ENCODE assay signal across 1 cellular context in the genomic region with DNA sequence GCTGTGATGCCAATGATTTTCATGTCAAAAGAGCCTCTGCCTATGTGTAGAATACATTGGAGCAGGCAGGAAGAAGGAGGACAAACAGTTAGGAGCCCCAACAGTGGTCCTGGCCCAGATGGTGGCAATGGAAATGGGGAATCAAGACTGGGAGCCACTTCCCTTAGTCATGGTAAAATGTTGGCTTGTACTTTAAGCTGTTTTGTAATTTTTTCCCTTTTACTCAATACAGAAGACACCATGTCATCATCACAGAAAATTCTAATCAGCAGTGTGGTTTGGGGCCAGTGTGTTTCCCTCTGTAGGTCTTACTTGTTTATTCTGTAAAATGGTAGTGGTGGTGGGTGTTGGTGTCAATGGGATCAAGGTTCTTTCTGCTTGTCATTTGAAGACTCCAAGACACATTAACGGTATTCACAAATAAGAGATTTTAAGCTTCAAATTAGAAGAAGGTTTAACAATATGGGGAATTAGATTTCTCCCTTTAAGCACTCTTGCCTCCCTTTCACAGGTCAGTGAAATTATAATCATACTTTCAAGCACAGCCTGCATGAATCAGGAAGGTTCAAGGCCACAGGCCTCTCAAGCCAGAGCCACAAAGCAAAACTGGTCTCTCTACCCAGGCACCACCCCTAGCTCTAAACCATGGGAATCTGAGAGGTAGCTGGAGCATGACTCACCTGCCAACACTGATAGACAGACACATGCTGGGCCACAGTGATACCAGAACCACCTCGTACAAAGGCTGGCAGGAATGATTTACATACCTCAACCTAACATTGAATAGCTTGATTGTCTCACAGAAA.
A peak's percentile ranks its signal among the peaks of the same experiment; 100 is the strongest.
TF ChIP-seq lines count a peak whose summit lies in the region.

No MANE protein-coding gene starts in this region.

TF ChIP-seq in K562, 482 proteins besides CTCF, POLR2A, EP300 and RAD21 (continued from another document and continues in another):
- no peak for TF ChIP-seq ZNF318 (IDR thresholded peaks at IDR 0.05; ENCODE audit: borderline replicate concordance in 1 of 2, low read depth in 1 of 2)
- TF ChIP-seq RBM34 (IDR thresholded peaks at IDR 0.05; ENCODE audit: borderline replicate concordance, insufficient read depth, low read length), result no peak
- peak; percentile 97 for TF ChIP-seq CBFA2T3 (IDR thresholded peaks at IDR 0.05)
- TF ChIP-seq ELK1 (CRISPR knock-in tag; IDR thresholded peaks at IDR 0.05), result no peak
- peak; percentile 46 for TF ChIP-seq CCNT2 (IDR thresholded peaks at IDR 0.05; ENCODE audit: borderline replicate concordance, extremely low read depth, insufficient read length, low read depth, low read length)
- no peak for TF ChIP-seq PRDM10 (IDR thresholded peaks at IDR 0.05; ENCODE audit: partially characterized antibody)
- TF ChIP-seq THRA (IDR thresholded peaks at IDR 0.05), result no peak
- TF ChIP-seq NFE2L1 (tag; IDR thresholded peaks at IDR 0.05; ENCODE audit: borderline replicate concordance, low read depth), result no peak
- TF ChIP-seq C11orf30 (IDR thresholded peaks at IDR 0.05; ENCODE audit: low read depth), result no peak
- no peak for TF ChIP-seq PPARD (CRISPR knock-in tag; IDR thresholded peaks at IDR 0.05)
- TF ChIP-seq ZBTB12 (CRISPR knock-in tag; IDR thresholded peaks at IDR 0.05), result no peak
- TF ChIP-seq, protein P1, sequence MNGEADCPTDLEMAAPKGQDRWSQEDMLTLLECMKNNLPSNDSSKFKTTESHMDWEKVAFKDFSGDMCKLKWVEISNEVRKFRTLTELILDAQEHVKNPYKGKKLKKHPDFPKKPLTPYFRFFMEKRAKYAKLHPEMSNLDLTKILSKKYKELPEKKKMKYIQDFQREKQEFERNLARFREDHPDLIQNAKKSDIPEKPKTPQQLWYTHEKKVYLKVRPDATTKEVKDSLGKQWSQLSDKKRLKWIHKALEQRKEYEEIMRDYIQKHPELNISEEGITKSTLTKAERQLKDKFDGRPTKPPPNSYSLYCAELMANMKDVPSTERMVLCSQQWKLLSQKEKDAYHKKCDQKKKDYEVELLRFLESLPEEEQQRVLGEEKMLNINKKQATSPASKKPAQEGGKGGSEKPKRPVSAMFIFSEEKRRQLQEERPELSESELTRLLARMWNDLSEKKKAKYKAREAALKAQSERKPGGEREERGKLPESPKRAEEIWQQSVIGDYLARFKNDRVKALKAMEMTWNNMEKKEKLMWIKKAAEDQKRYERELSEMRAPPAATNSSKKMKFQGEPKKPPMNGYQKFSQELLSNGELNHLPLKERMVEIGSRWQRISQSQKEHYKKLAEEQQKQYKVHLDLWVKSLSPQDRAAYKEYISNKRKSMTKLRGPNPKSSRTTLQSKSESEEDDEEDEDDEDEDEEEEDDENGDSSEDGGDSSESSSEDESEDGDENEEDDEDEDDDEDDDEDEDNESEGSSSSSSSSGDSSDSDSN (IDR thresholded peaks at IDR 0.05; ENCODE audit: borderline replicate concordance in 1 of 2, low read depth in 2 of 2, low read length in 2 of 2), result peak in 1 of 2 experiments; percentile 61; a peak in 1 of 4 replicates
- TF ChIP-seq ZNF445 (CRISPR knock-in tag; IDR thresholded peaks at IDR 0.05; ENCODE audit: low read depth), result no peak
- TF ChIP-seq, protein P2, sequence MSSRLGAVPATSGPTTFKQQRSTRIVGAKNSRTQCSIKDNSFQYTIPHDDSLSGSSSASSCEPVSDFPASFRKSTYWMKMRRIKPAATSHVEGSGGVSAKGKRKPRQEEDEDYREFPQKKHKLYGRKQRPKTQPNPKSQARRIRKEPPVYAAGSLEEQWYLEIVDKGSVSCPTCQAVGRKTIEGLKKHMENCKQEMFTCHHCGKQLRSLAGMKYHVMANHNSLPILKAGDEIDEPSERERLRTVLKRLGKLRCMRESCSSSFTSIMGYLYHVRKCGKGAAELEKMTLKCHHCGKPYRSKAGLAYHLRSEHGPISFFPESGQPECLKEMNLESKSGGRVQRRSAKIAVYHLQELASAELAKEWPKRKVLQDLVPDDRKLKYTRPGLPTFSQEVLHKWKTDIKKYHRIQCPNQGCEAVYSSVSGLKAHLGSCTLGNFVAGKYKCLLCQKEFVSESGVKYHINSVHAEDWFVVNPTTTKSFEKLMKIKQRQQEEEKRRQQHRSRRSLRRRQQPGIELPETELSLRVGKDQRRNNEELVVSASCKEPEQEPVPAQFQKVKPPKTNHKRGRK (tag; IDR thresholded peaks at IDR 0.05), result no peak
- TF ChIP-seq RBFOX2 (IDR thresholded peaks at IDR 0.05; ENCODE audit: low read depth, low read length), result no peak
- TF ChIP-seq, protein P3, sequence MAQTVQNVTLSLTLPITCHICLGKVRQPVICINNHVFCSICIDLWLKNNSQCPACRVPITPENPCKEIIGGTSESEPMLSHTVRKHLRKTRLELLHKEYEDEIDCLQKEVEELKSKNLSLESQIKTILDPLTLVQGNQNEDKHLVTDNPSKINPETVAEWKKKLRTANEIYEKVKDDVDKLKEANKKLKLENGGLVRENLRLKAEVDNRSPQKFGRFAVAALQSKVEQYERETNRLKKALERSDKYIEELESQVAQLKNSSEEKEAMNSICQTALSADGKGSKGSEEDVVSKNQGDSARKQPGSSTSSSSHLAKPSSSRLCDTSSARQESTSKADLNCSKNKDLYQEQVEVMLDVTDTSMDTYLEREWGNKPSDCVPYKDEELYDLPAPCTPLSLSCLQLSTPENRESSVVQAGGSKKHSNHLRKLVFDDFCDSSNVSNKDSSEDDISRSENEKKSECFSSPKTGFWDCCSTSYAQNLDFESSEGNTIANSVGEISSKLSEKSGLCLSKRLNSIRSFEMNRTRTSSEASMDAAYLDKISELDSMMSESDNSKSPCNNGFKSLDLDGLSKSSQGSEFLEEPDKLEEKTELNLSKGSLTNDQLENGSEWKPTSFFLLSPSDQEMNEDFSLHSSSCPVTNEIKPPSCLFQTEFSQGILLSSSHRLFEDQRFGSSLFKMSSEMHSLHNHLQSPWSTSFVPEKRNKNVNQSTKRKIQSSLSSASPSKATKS (CRISPR knock-in tag; IDR thresholded peaks at IDR 0.05), result no peak
- TF ChIP-seq PCBP1 (IDR thresholded peaks at IDR 0.05; ENCODE audit: low read depth, low read length, poor library complexity, severe bottlenecking), result no peak
- peak; percentile 69 for TF ChIP-seq BHLHE40 (IDR thresholded peaks at IDR 0.05; ENCODE audit: low read length)
- peak; percentile 79; the same call in 1 of the 2 replicates for TF ChIP-seq HDAC2 (IDR thresholded peaks at IDR 0.05)
- TF ChIP-seq ZZZ3 (IDR thresholded peaks at IDR 0.05), result no peak
- no peak for TF ChIP-seq ZNF780A (CRISPR knock-in tag; IDR thresholded peaks at IDR 0.05)
- peak; percentile 74 for TF ChIP-seq MYNN (IDR thresholded peaks at IDR 0.05)
- no peak for TF ChIP-seq MYNN (CRISPR knock-in tag; IDR thresholded peaks at IDR 0.05)
- TF ChIP-seq ZNF75A (CRISPR knock-in tag; IDR thresholded peaks at IDR 0.05), result no peak
- no peak for TF ChIP-seq EGR1 (conservative IDR thresholded peaks at IDR 0.05)
- no peak for TF ChIP-seq HNRNPH1 (optimal IDR thresholded peaks at IDR 0.05; ENCODE audit: low read depth, low read length)
- TF ChIP-seq NONO (IDR thresholded peaks at IDR 0.05; ENCODE audit: low read depth in 2 of 2, low read length in 1 of 2), result no peak; a peak in 1 of 4 replicates
- TF ChIP-seq ZNF197 (CRISPR knock-in tag; IDR thresholded peaks at IDR 0.05; ENCODE audit: low read depth), result no peak
- TF ChIP-seq RBBP5 (IDR thresholded peaks at IDR 0.05; ENCODE audit: borderline replicate concordance, insufficient read depth, low read length, poor library complexity, severe bottlenecking), result no peak
- no peak for TF ChIP-seq KAT8 (IDR thresholded peaks at IDR 0.05; ENCODE audit: low read depth)
